ENCODE assay signal across 27 cellular contexts in the genomic region with DNA sequence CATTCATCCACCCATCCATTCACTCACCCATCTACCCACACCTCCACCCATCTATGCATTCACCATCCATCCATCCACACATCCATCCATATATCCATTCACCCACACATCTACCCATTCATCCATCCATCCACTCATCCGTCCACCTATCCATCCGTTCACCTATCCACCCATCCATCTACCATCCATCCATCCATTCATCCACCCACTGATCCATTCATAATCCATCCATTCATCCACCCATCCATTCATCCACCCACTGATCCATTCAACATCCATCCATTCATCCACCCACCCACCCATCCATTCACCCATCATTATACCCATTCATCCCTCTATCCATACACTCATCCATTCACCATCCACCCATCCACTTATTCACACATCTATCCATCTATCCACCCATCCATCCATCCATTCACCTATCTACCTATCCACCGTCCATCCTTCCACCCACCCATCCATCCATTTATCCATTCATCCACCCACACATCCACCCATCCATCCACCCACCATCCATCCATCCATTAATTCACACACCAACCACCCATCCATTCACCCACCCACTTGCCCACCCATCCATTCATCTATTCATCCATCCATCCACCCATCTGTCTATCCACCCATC.
"Had no signal": no experiment of that assay in that cellular context is flagged by ENCODE, and none has a peak within 500 bp of the region (broad histone marks: within the 10 kb centered on the region; RNA-seq: fewer than 3 reads in every experiment).

No MANE protein-coding gene starts in this region.

- H3K79me2 ChIP-seq: parathyroid adenoma had no signal

- FAIRE-seq: small intestine had no signal

- H3K9me3 ChIP-seq: neutrophil, ovary, psoas muscle, right lobe of liver, sigmoid colon, stomach, thoracic aorta, thyroid gland, upper lobe of left lung, uterus had no signal

- H3K9ac ChIP-seq: parathyroid adenoma had no signal

- H3K27me3 ChIP-seq: neutrophil, ovary, right lobe of liver, sigmoid colon, thyroid gland, tibial nerve, upper lobe of left lung, uterus had no signal

- H3K4me1 ChIP-seq: parathyroid adenoma, psoas muscle, right lobe of liver, sigmoid colon, stomach, thyroid gland, tibial nerve, upper lobe of left lung, uterus had no signal

- H3K4me3 ChIP-seq: ovary, psoas muscle, right lobe of liver, sigmoid colon, stomach, thoracic aorta, thyroid gland, tibial nerve, upper lobe of left lung, uterus had no signal

- H3K27ac ChIP-seq: neutrophil, ovary, parathyroid adenoma, psoas muscle, right lobe of liver, sigmoid colon, stomach, thoracic aorta, thyroid gland, tibial nerve, upper lobe of left lung, uterus had no signal

- H2AFZ ChIP-seq: parathyroid adenoma had no signal

- DNase-seq: naive thymus-derived CD8-positive, alpha-beta T cell; nephron progenitor cell; nucleus accumbens; ovary; posterior cingulate gyrus; psoas muscle; right cardiac atrium; right lobe of liver; sigmoid colon; small intestine; stimulated activated CD4-positive, alpha-beta T cell treated with anti-CD3 and anti-CD28 coated beads, Interleukin-15, amount 100 ng/mL, for 24 hours; stimulated activated CD4-positive, alpha-beta T cell treated with anti-CD3 and anti-CD28 coated beads, Interleukin-2, amount 100 ng/mL, for 24 hours; stimulated activated CD4-positive, alpha-beta T cell treated with anti-CD3 and anti-CD28 coated beads, Interleukin-2, amount 100 ng/mL, for 48 hours; stimulated activated CD4-positive, alpha-beta T cell treated with anti-CD3 and anti-CD28 coated beads, Interleukin-4, amount 100 ng/mL, for 24 hours; stimulated activated naive B cell treated with anti-CD40 and anti-IgM and Interleukin-4, amounts not matched to agents 10 μg/mL and 1 μg/mL and 100 μg/mL, for 72 hours; stimulated activated naive CD4-positive, alpha-beta T cell treated with Interleukin-2 at 50 U/mL for 16 hours; stomach; thyroid gland; trophoblast cell; upper lobe of left lung; uterus had no signal

- H3K36me3 ChIP-seq: neutrophil, ovary, right lobe of liver, sigmoid colon, stomach, thoracic aorta, thyroid gland, tibial nerve, upper lobe of left lung, uterus had no signal

- ATAC-seq: naive thymus-derived CD8-positive, alpha-beta T cell; natural killer cell treated with Interleukin-12 subunit alpha and Interleukin-12 subunit beta and Interleukin-15 and Interleukin-18, amount 100 ng/mL, for 72 hours; psoas muscle; right cardiac atrium; right lobe of liver; stimulated activated effector memory CD8-positive, alpha-beta T cell treated with anti-CD3 and anti-CD28 coated beads, Interleukin-12 subunit alpha, Interleukin-12 subunit beta, amount 100 ng/mL, for 72 hours; stimulated activated naive B cell treated with anti-CD40 and anti-IgM and Interleukin-4, amounts not matched to agents 10 μg/mL and 1 μg/mL and 100 μg/mL, for 72 hours had no signal
